17 cellular contexts compared by ENCODE assay signal in the genomic region with DNA sequence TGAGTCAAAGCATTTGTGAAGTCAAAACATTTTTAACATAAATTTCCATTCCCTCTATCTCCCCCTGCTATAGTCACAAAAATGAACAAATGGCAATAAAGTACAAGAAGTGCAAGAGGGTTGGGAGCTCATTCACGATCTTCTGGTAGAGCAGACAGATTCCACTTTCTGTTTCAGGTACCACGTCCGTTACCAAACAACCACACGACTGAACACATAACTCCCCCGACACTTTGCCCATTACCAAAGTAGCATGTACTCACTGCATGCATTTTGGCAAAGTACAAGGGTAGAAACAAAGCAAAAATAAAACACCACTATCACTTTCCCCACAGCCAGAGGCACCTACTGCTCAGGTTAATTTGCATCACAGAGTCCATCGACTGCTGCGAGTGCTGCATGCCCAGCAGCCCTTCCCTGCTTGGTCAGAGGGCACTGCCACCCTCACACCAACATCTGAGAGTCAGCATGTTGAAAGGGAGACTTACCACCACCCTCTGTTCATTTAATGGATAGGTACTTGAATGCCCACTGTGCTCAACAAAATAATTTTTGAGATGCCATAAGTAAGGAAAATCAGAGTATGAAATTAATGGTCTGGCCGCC.
DNase-seq lines count a peak whose midpoint lies in the region; ATAC-seq and TF ChIP-seq lines count a peak whose summit lies in the region.
"Had no signal": no experiment of that assay in that cellular context is flagged by ENCODE, and none has a peak within 500 bp of the region (broad histone marks: within the 10 kb centered on the region; RNA-seq: fewer than 3 reads in every experiment).

No MANE protein-coding gene starts in this region.

- H3K27me3 ChIP-seq in esophagus muscularis mucosa (no peaks in the 10 kb centered on the region), stomach smooth muscle (ENCODE audit: control insufficient read depth in 1 of 2, insufficient read depth in 2 of 2, low read length in 2 of 2) (no peaks in the 10 kb centered on the region), heart left ventricle (no peaks in the 10 kb centered on the region), vagina (no peaks in the 10 kb centered on the region)
- H3K27me3 ChIP-seq: cardiac muscle cell, neural progenitor cell had no signal

- ATAC-seq in activated T-cell treated with anti-CD3 and anti-CD28 coated beads, Interleukin-2, amount 50 U/mL, for 72 hours (replicated peaks in 1 of 2), result peak; percentile 31 to 48
- ATAC-seq in GM18511 (IDR thresholded peaks at IDR 0.05; ENCODE audit: unreplicated experiment), result no peak
- ATAC-seq in heart left ventricle, result no peak

- H3K4me1 ChIP-seq in esophagus muscularis mucosa (peaks cover 0 to 46% (median 42%) of the 10 kb centered on the region in 4 donors), stomach smooth muscle (ENCODE audit: control insufficient read depth, insufficient read depth, low read length) (peaks cover 7% of the 10 kb centered on the region), heart left ventricle (no peaks in the 10 kb centered on the region), vagina (no peaks in the 10 kb centered on the region)

- CTCF ChIA-PET in activated CD4-positive, alpha-beta memory T cell treated with anti-CD3 and anti-CD28 coated beads, Interleukin-2, amount 10 ng/mL, durations not matched to agents 7 days and 5 days (lab: Charles Lee), result no interaction called here

- peak in 1 of 2 donors; percentile 2 for DNase-seq in activated T-cell treated with anti-CD3 and anti-CD28 coated beads, Interleukin-2, amount 50 U/mL, for 72 hours
- DNase-seq in activated T-cell treated with anti-CD3 and anti-CD28 coated beads for 4 hours, result no peak
- peak; percentile 18 for DNase-seq in activated CD4-positive, alpha-beta memory T cell treated with anti-CD3 and anti-CD28 coated beads, Interleukin-2, amount 10 ng/mL, durations not matched to agents 7 days and 5 days
- DNase-seq in esophagus muscularis mucosa (ENCODE audit: extremely low spot score), result no peak
- no peak for DNase-seq in heart left ventricle
- DNase-seq in vagina (ENCODE audit: extremely low spot score in 2 of 2), result no peak
- DNase-seq: ACHN; activated B cell treated with CpG ODN at 0.5 μM for 24 hours; hippocampal formation; NCI-H1694; NCI-H510A treated with DMSO at 0.1 percent for 48 hours; stimulated activated naive CD4-positive, alpha-beta T cell had no signal

- intact Hi-C loops in esophagus muscularis mucosa (cut with DNase I), result no loop called here
- intact Hi-C loops in heart left ventricle (cut with DNase I), result no loop called here
- intact Hi-C loops in vagina (cut with DNase I), result no loop called here

- peak overlapping the region in 3 of 4 donors; percentile 4 to 28 (median 21) for H3K4me3 ChIP-seq in esophagus muscularis mucosa
- H3K4me3 ChIP-seq in stomach smooth muscle (ENCODE audit: low read length in 2 of 2), result peak overlapping the region; percentile 17 to 55
- no peak overlapping the region for H3K4me3 ChIP-seq in heart left ventricle
- no peak overlapping the region for H3K4me3 ChIP-seq in vagina
- H3K4me3 ChIP-seq: cardiac muscle cell, neural progenitor cell had no signal

- H3K9ac ChIP-seq in stomach smooth muscle (ENCODE audit: low read length in 2 of 2), result peak overlapping the region in 1 of 2 donors; percentile 6
- H3K9ac ChIP-seq: neural progenitor cell had no signal

- peaks cover 12% of the 10 kb centered on the region for H3K4me1 Mint-ChIP-seq in activated T-cell treated with anti-CD3 and anti-CD28 coated beads, Interleukin-2, amount 50 U/mL, for 72 hours (ENCODE audit: low read depth)
- peaks cover 9% of the 10 kb centered on the region for H3K4me1 Mint-ChIP-seq in activated CD4-positive, alpha-beta memory T cell treated with anti-CD3 and anti-CD28 coated beads, Interleukin-2, amount 10 ng/mL, durations not matched to agents 7 days and 5 days
- H3K4me1 Mint-ChIP-seq: activated B cell treated with CpG ODN at 0.5 μM for 24 hours, CD14-positive monocyte had no signal

- no peak for TF ChIP-seq EP300 in esophagus muscularis mucosa (IDR thresholded peaks at IDR 0.05)

- no peak for TF ChIP-seq CTCF in esophagus muscularis mucosa (IDR thresholded peaks at IDR 0.05)
- no peak for TF ChIP-seq CTCF in heart left ventricle (IDR thresholded peaks at IDR 0.05)
- TF ChIP-seq CTCF in vagina (IDR thresholded peaks at IDR 0.05), result no peak

- H3K27me3 Mint-ChIP-seq in activated T-cell treated with anti-CD3 and anti-CD28 coated beads, Interleukin-2, amount 50 U/mL, for 72 hours (ENCODE audit: low read depth), result peaks cover 8% of the 10 kb centered on the region
- no peaks in the 10 kb centered on the region for H3K27me3 Mint-ChIP-seq in activated CD4-positive, alpha-beta memory T cell treated with anti-CD3 and anti-CD28 coated beads, Interleukin-2, amount 10 ng/mL, durations not matched to agents 7 days and 5 days
- H3K27me3 Mint-ChIP-seq: activated B cell treated with CpG ODN at 0.5 μM for 24 hours had no signal

- H3K36me3 Mint-ChIP-seq in activated T-cell treated with anti-CD3 and anti-CD28 coated beads, Interleukin-2, amount 50 U/mL, for 72 hours (ENCODE audit: insufficient read depth in 2 of 2), result no peaks in the 10 kb centered on the region
- H3K36me3 Mint-ChIP-seq in activated CD4-positive, alpha-beta memory T cell treated with anti-CD3 and anti-CD28 coated beads, Interleukin-2, amount 10 ng/mL, durations not matched to agents 7 days and 5 days (ENCODE audit: low read depth), result no peaks in the 10 kb centered on the region
- H3K36me3 Mint-ChIP-seq: CD14-positive monocyte had no signal

- TF ChIP-seq POLR2A in esophagus muscularis mucosa (IDR thresholded peaks at IDR 0.05; ENCODE audit: low read depth) (no peak), heart left ventricle (IDR thresholded peaks at IDR 0.05) (no peak), vagina (IDR thresholded peaks at IDR 0.05) (no peak)

- H3K9me3 ChIP-seq in esophagus muscularis mucosa, result no peaks in the 10 kb centered on the region
- no peaks in the 10 kb centered on the region for H3K9me3 ChIP-seq in stomach smooth muscle (ENCODE audit: control insufficient read depth in 2 of 2, low read length in 2 of 2)
- H3K9me3 ChIP-seq in heart left ventricle, result no peaks in the 10 kb centered on the region
- no peaks in the 10 kb centered on the region for H3K9me3 ChIP-seq in vagina

- POLR2A ChIA-PET in activated CD4-positive, alpha-beta memory T cell treated with anti-CD3 and anti-CD28 coated beads, Interleukin-2, amount 10 ng/mL, durations not matched to agents 7 days and 5 days (lab: Charles Lee), result no interaction called here

- WGBS in esophagus muscularis mucosa, result 72% methylated on average over 8 of the region's 8 CpGs
- 92 to 97% (median 93%) methylated on average over 8 of the region's 8 CpGs for WGBS in heart left ventricle, 4 donors

- no peaks in the 10 kb centered on the region for H3K9me3 Mint-ChIP-seq in activated T-cell treated with anti-CD3 and anti-CD28 coated beads, Interleukin-2, amount 50 U/mL, for 72 hours
- H3K9me3 Mint-ChIP-seq in activated CD4-positive, alpha-beta memory T cell treated with anti-CD3 and anti-CD28 coated beads, Interleukin-2, amount 10 ng/mL, durations not matched to agents 7 days and 5 days, result no peaks in the 10 kb centered on the region
- H3K9me3 Mint-ChIP-seq: activated B cell treated with CpG ODN at 0.5 μM for 24 hours, neural progenitor cell had no signal

- peak overlapping the region; percentile 55 to 63 for H3K4me3 Mint-ChIP-seq in activated T-cell treated with anti-CD3 and anti-CD28 coated beads, Interleukin-2, amount 50 U/mL, for 72 hours
- peak overlapping the region; percentile 56 for H3K4me3 Mint-ChIP-seq in activated CD4-positive, alpha-beta memory T cell treated with anti-CD3 and anti-CD28 coated beads, Interleukin-2, amount 10 ng/mL, durations not matched to agents 7 days and 5 days
- H3K4me3 Mint-ChIP-seq: activated B cell treated with CpG ODN at 0.5 μM for 24 hours, CD14-positive monocyte, neural progenitor cell had no signal

- H3K27ac Mint-ChIP-seq in activated T-cell treated with anti-CD3 and anti-CD28 coated beads, Interleukin-2, amount 50 U/mL, for 72 hours, result no peak overlapping the region
- no peak overlapping the region for H3K27ac Mint-ChIP-seq in activated CD4-positive, alpha-beta memory T cell treated with anti-CD3 and anti-CD28 coated beads, Interleukin-2, amount 10 ng/mL, durations not matched to agents 7 days and 5 days
- H3K27ac Mint-ChIP-seq: activated B cell treated with CpG ODN at 0.5 μM for 24 hours, CD14-positive monocyte, neural progenitor cell had no signal

- H3K36me3 ChIP-seq in esophagus muscularis mucosa (no peaks in the 10 kb centered on the region), stomach smooth muscle (ENCODE audit: control insufficient read depth in 2 of 2, insufficient read depth in 2 of 2, low read length in 2 of 2) (no peaks in the 10 kb centered on the region), heart left ventricle (no peaks in the 10 kb centered on the region), vagina (no peaks in the 10 kb centered on the region)
- H3K36me3 ChIP-seq: cardiac muscle cell, neural progenitor cell had no signal

- H3K27ac ChIP-seq in esophagus muscularis mucosa (replicated peaks in 1 of 4) (peak overlapping the region; percentile 75 to 83 (median 79)), stomach smooth muscle (ENCODE audit: low read length) (peak overlapping the region; percentile 77), heart left ventricle (no peak overlapping the region), vagina (no peak overlapping the region)
- H3K27ac ChIP-seq: cardiac muscle cell, neural progenitor cell had no signal

Comparison
In these comparisons a context has a peak if more than half of its experiments do, and no peak if none do; other contexts are left out.
1. ATAC-seq: peak in activated T-cell treated with anti-CD3 and anti-CD28 coated beads, Interleukin-2, amount 50 U/mL, for 72 hours (2 of 2); none in GM18511 (single experiment) and heart left ventricle (0 of 4).
2. H3K27ac ChIP-seq: peak in esophagus muscularis mucosa (4 of 4) and stomach smooth muscle (single experiment); none in heart left ventricle (0 of 12) and vagina (single experiment).
3. H3K4me3 ChIP-seq: peak in esophagus muscularis mucosa (3 of 4) and stomach smooth muscle (2 of 2); none in heart left ventricle (0 of 12) and vagina (0 of 2).